Comparison of ENCODE assay signal across 1 cellular context in the genomic region with DNA sequence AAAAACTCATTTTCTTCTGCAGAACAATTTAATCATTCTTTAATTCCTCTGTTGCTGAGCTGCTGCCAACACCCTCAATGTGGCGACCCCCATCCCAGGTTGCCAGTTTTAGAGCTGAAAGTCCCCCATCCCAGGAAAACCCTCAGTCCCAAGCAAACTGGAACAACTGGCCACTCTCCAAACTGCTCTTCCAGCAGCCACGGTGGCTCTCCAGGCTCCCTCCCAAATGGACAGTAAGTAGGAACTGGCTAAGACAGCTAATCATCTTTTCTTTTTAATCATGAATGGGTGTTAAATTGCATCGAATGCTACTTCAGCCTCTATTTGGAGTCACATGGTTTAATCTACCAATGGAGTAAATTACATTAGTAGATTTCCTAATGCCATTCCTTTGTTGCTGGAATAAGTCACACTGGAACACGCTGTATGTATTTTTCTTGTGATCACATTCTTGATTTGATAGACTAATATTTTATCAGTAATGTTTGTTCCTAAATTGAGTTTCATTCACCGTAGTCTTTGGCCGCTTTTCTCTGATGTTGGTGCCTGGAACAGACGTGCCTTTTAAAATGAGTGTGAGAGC.
TF ChIP-seq lines count a peak whose summit lies in the region.

No MANE protein-coding gene starts in this region.

TF ChIP-seq in GM23338, 12 proteins besides CTCF, POLR2A, EP300 and RAD21 (continued from another document):
- TF ChIP-seq REST (IDR thresholded peaks at IDR 0.05; ENCODE audit: unreplicated experiment) (no peak), EZH2 (IDR thresholded peaks at IDR 0.05; ENCODE audit: low read depth, unreplicated experiment) (no peak), ZNF331 (CRISPR knock-in tag; IDR thresholded peaks at IDR 0.05; ENCODE audit: low read depth) (no peak)
- TF ChIP-seq, protein P1, sequence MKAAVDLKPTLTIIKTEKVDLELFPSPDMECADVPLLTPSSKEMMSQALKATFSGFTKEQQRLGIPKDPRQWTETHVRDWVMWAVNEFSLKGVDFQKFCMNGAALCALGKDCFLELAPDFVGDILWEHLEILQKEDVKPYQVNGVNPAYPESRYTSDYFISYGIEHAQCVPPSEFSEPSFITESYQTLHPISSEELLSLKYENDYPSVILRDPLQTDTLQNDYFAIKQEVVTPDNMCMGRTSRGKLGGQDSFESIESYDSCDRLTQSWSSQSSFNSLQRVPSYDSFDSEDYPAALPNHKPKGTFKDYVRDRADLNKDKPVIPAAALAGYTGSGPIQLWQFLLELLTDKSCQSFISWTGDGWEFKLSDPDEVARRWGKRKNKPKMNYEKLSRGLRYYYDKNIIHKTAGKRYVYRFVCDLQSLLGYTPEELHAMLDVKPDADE (IDR thresholded peaks at IDR 0.05) = no peak
TF ChIP-seq in GM23338: peak in this region for 0.
